Comparison of ENCODE assay signal across 8 cellular contexts in genomic region chr16:4802659-4803287, GRCh38. TPM values are rescaled to one million over a fixed set of nuclear protein-coding genes. Genes with fewer than 3 reads are reported as not detected.
DNase-seq lines count a peak whose midpoint lies in the region; ATAC-seq and TF ChIP-seq lines count a peak whose summit lies in the region.

No MANE protein-coding gene starts in this region.

- H3K9me2 ChIP-seq in hepatocyte (replicated peaks; ENCODE audit: insufficient read depth): no peaks in the 10 kb centered on the region

- H3K9ac ChIP-seq in rectal smooth muscle tissue (ENCODE audit: low read length): no peak overlapping the region

- peak overlapping the region; percentile 91 for H3K4me2 ChIP-seq in hepatocyte

- H3K79me2 ChIP-seq in hepatocyte: peaks cover 3% of the 10 kb centered on the region

- H3K36me3 ChIP-seq in hepatocyte (replicated peaks; ENCODE audit: insufficient read depth, low read depth): no peaks in the 10 kb centered on the region
- H3K36me3 ChIP-seq in rectal smooth muscle tissue (ENCODE audit: control insufficient read depth, insufficient read depth, low read length): peaks cover under 1% of the 10 kb centered on the region
- H3K36me3 ChIP-seq in vagina: peaks cover 0 to 23% of the 10 kb centered on the region in 2 donors

- H3K4me1 ChIP-seq in hepatocyte (ENCODE audit: insufficient read depth): peaks cover 21% of the 10 kb centered on the region
- peaks cover 7% of the 10 kb centered on the region for H3K4me1 ChIP-seq in rectal smooth muscle tissue (ENCODE audit: control insufficient read depth, insufficient read depth, low read length)
- H3K4me1 ChIP-seq in vagina: peaks cover 30% of the 10 kb centered on the region

- no peaks in the 10 kb centered on the region for H4K20me1 ChIP-seq in hepatocyte (ENCODE audit: insufficient read depth, poor library complexity, severe bottlenecking)

- peak; percentile 55 to 68 for DNase-seq in NCI-H187 (lab: John Stamatoyannopoulos, UW)
- peak; percentile 81 for DNase-seq in T-helper 22 cell (ENCODE audit: low read depth)
- peak; percentile 82 for DNase-seq in astrocyte of the cerebellum (ENCODE audit: low read depth)
- peak; percentile 95 for DNase-seq in hepatocyte (ENCODE audit: low spot score)
- peak in 1 of 2 donors; percentile 93 for DNase-seq in vagina (ENCODE audit: extremely low spot score in 2 of 2)

- ATAC-seq in GM18499 (IDR thresholded peaks at IDR 0.05; ENCODE audit: insufficient read depth, unreplicated experiment): peak; percentile 72
- peak; percentile 86 for ATAC-seq in HG02970 (IDR thresholded peaks at IDR 0.05; ENCODE audit: low FRiP score, unreplicated experiment)

- TF ChIP-seq CTCF in astrocyte of the cerebellum (IDR thresholded peaks at IDR 0.05; ENCODE audit: low read depth, low read length, missing control alignments) (no peak), hepatocyte (IDR thresholded peaks at IDR 0.05; ENCODE audit: poor library complexity) (no peak), vagina (IDR thresholded peaks at IDR 0.05) (peak in 1 of 3 experiments; percentile 13)

- WGBS in hepatocyte (ENCODE audit: low lambda C conversion rate, missing lambda C conversion rate): under 1% methylated on average over 36 of the region's 59 CpGs

- H3K27ac ChIP-seq in hepatocyte (peak overlapping the region; percentile 87), rectal smooth muscle tissue (ENCODE audit: low read depth, low read length) (peak overlapping the region; percentile 87), vagina (peak overlapping the region; percentile 83)

- intact Hi-C loops in vagina (cut with DNase I): no loop called here

- TF ChIP-seq POLR2A in vagina (IDR thresholded peaks at IDR 0.05): no peak

- H3K4me3 ChIP-seq in astrocyte of the cerebellum (ENCODE audit: low read depth, low read length): peak overlapping the region; percentile 68
- peak overlapping the region; percentile 84 for H3K4me3 ChIP-seq in hepatocyte
- peak overlapping the region; percentile 74 for H3K4me3 ChIP-seq in rectal smooth muscle tissue (ENCODE audit: low read length)
- H3K4me3 ChIP-seq in vagina: peak overlapping the region; percentile 68 to 96

- H2AFZ ChIP-seq in hepatocyte: peak overlapping the region; percentile 69

- H3K9me3 ChIP-seq in hepatocyte (ENCODE audit: low read depth) (no peaks in the 10 kb centered on the region), vagina (no peaks in the 10 kb centered on the region)

- in situ Hi-C loops in astrocyte of the cerebellum (cut with HindIII; ENCODE audit: low sequenced_read_pairs): no loop called here

- no peaks in the 10 kb centered on the region for H3K27me3 ChIP-seq in hepatocyte
- no peaks in the 10 kb centered on the region for H3K27me3 ChIP-seq in rectal smooth muscle tissue (ENCODE audit: control insufficient read depth, insufficient read depth, low read length)
- H3K27me3 ChIP-seq in vagina: no peaks in the 10 kb centered on the region

RNA-seq across cellular contexts. Expression of gene ROGDI, which starts 0.3 kb away (rescaled TPM):
- total RNA-seq in hepatocyte: 21.2 and 29.1 TPM in 2 replicates
- 48.2 and 49.5 TPM in 2 replicates for polyA plus RNA-seq in hepatocyte
- total RNA-seq in vagina: 14.0 TPM

RNA-seq across cellular contexts. Expression of gene SMIM22, which starts 7.6 kb away (rescaled TPM):
- total RNA-seq in hepatocyte: not detected in 2 replicates
- 12.3 and 15.1 TPM in 2 replicates for polyA plus RNA-seq in hepatocyte
- not detected for total RNA-seq in vagina

RNA-seq across cellular contexts. Expression of gene SEPTIN12, which starts 14.6 kb away (rescaled TPM):
- total RNA-seq in hepatocyte (not detected in 2 replicates), vagina (not detected)
- polyA plus RNA-seq in hepatocyte: not detected in 2 replicates

RNA-seq across cellular contexts. Expression of gene ZNF500, which starts 35.8 kb away (rescaled TPM):
- total RNA-seq in hepatocyte: 8.7 and 10.4 TPM in 2 replicates
- 10.6 and 13.3 TPM in 2 replicates for polyA plus RNA-seq in hepatocyte
- 11.0 TPM for total RNA-seq in vagina

RNA-seq across cellular contexts. Expression of gene GLYR1, which starts 44.3 kb away (rescaled TPM):
- total RNA-seq in hepatocyte (46.5 and 49.5 TPM in 2 replicates), vagina (51.6 TPM)
- polyA plus RNA-seq in hepatocyte: 47.2 and 56.9 TPM in 2 replicates
